In the genomic region with DNA sequence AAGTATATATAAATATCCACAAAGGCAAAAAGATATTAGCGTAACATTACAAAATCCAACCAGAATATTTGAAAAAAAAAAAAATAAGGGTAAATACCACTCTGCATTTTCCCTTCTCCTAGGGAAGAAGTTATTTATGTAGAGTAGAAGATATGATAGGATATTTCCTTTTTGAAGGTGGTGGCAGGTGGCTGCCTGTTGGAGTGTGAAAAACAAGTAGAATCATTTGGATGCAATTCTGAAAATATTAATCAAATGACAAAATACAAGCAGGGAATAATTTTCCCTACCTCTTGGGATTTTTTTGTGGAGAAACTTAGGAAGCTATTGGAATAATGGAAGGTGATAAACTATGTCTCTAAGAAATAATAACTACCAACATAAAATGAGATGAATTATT, we compare ENCODE assay signal across 28 cellular contexts.
"Had no signal": no experiment of that assay in that cellular context is flagged by ENCODE, and none has a peak within 500 bp of the region (broad histone marks: within the 10 kb centered on the region; RNA-seq: fewer than 3 reads in every experiment).

No MANE protein-coding gene starts in this region.

- DNase-seq: activated B cell treated with CpG ODN at 0.5 μM for 24 hours; activated CD4-positive, alpha-beta memory T cell treated with anti-CD3 and anti-CD28 coated beads for 36 hours; activated CD4-positive, alpha-beta T cell treated with anti-CD3 and anti-CD28 coated beads for 4 hours; activated CD4-positive, alpha-beta T cell treated with anti-CD3 and anti-CD28 coated beads, Interleukin-2, amount 10 ng/mL, durations not matched to agents 24 days and 14 days; activated CD4-positive, alpha-beta T cell treated with anti-CD3 and anti-CD28 coated beads, Interleukin-2, amount 50 U/mL, for 1 hour; activated CD4-positive, alpha-beta T cell treated with anti-CD3 and anti-CD28 coated beads, Interleukin-2, amount 50 U/mL, for 4 hours; activated CD4-positive, CD25-positive, alpha-beta regulatory T cell treated with anti-CD3 and anti-CD28 coated beads, Interleukin-2, amount 50 U/mL, for 72 hours; activated CD8-positive, alpha-beta memory T cell treated with anti-CD3 and anti-CD28 coated beads, Interleukin-2, amount 50 U/mL, for 4 hours; activated CD8-positive, alpha-beta T cell treated with anti-CD3 and anti-CD28 coated beads for 36 hours; activated effector memory CD4-positive, alpha-beta T cell treated with anti-CD3 and anti-CD28 coated beads, Interleukin-2, amount 50 U/mL, for 16 hours; activated gamma-delta T cell treated with Interleukin-2 at 50 U/mL for 16 hours; activated naive CD4-positive, alpha-beta T cell; activated naive CD4-positive, alpha-beta T cell treated with anti-CD3 and anti-CD28 coated beads for 36 hours; activated naive CD4-positive, alpha-beta T cell treated with anti-CD3 and anti-CD28 coated beads, Interleukin-2, amount 50 U/mL, for 16 hours; activated naive CD8-positive, alpha-beta T cell treated with anti-CD3 and anti-CD28 coated beads for 36 hours; activated T-cell treated with anti-CD3 and anti-CD28 coated beads for 4 hours; activated T-cell treated with anti-CD3 and anti-CD28 coated beads, Interleukin-2, amount 50 U/mL, for 1 hour; activated T-cell treated with anti-CD3 and anti-CD28 coated beads, Interleukin-2, amount 50 U/mL, for 4 hours; activated T-cell treated with anti-CD3 and anti-CD28 coated beads, Interleukin-2, amount 50 U/mL, for 72 hours; adrenal gland; amniotic stem cell; aorta; T-helper 2 cell; T-helper 9 cell had no signal

- ATAC-seq: activated CD8-positive, alpha-beta T cell treated with anti-CD3 and anti-CD28 coated beads for 36 hours; activated naive CD4-positive, alpha-beta T cell treated with anti-CD3 and anti-CD28 coated beads, Interleukin-2, amount 50 U/mL, for 72 hours; activated T-cell treated with anti-CD3 and anti-CD28 coated beads, Interleukin-2, amount 50 U/mL, for 4 hours; activated T-cell treated with anti-CD3 and anti-CD28 coated beads, Interleukin-2, amount 50 U/mL, for 72 hours; activated T-helper 17 cell treated with anti-CD3 and anti-CD28 coated beads, Interleukin-2, amount 50 U/mL, for 72 hours had no signal

- H3K4me3 ChIP-seq: adrenal gland, cardiac muscle cell had no signal

- H3K27me3 ChIP-seq: adrenal gland, cardiac muscle cell had no signal

- H3K4me1 ChIP-seq: adrenal gland had no signal

- H3K27ac ChIP-seq: adrenal gland, cardiac muscle cell, VCaP had no signal

- H3K36me3 ChIP-seq: adrenal gland, cardiac muscle cell had no signal

- H3K9me3 ChIP-seq: adrenal gland had no signal
